In genomic region chr21:14753069-14753465, GRCh38 we compare ENCODE assay signal across 18 cellular contexts.
DNase-seq lines count a peak whose midpoint lies in the region; ATAC-seq, FAIRE-seq and TF ChIP-seq lines count a peak whose summit lies in the region.
"Had no signal": no experiment of that assay in that cellular context is flagged by ENCODE, and none has a peak within 500 bp of the region (broad histone marks: within the 10 kb centered on the region; RNA-seq: fewer than 3 reads in every experiment).

No MANE protein-coding gene starts in this region.

- no peak for TF ChIP-seq RAD21 in Ishikawa (IDR thresholded peaks at IDR 0.05; ENCODE audit: low read depth)

- peaks cover 10% of the 10 kb centered on the region for H3K4me1 ChIP-seq in BLaER1

- H3K4me3 ChIP-seq in BLaER1 (no peak overlapping the region), foreskin fibroblast (ENCODE audit: low read depth in 1 of 2, low read length in 2 of 2) (no peak overlapping the region)

- H3K36me3 ChIP-seq in BLaER1: no peaks in the 10 kb centered on the region

- H3K27me3 ChIP-seq in BLaER1: no peaks in the 10 kb centered on the region

- no peak for TF ChIP-seq CTCF in foreskin fibroblast (IDR thresholded peaks at IDR 0.05; ENCODE audit: low read depth, low read length)

- no peaks in the 10 kb centered on the region for H3K9me3 ChIP-seq in BLaER1

- peak; percentile 65 for DNase-seq in OCI-M1 (lab: John Stamatoyannopoulos, UW)
- DNase-seq in left colon: no peak
- DNase-seq in foreskin fibroblast: no peak
- DNase-seq in urothelium cell line (ENCODE audit: low spot score): no peak
- DNase-seq in NCI-H1930 (lab: John Stamatoyannopoulos, UW): no peak
- DNase-seq: 8988T; AML-193; C1 segment of cervical spinal cord; CD4-positive, alpha-beta T cell; DMS79 treated with DMSO at 0.1 percent for 48 hours; GDM1; IMR-90 had no signal

- TF ChIP-seq EP300 in Ishikawa (IDR thresholded peaks at IDR 0.05; ENCODE audit: borderline replicate concordance): no peak

- H3K4me2 ChIP-seq in BLaER1: 0 out of 2 replicates have a peak overlapping the region, but pooled peaks have one; percentile 21

- intact Hi-C loops in left colon (cut with DNase I, micrococcal nuclease): no loop called here

- FAIRE-seq in urothelium cell line (lab: Jason Lieb, UNC): no peak
- FAIRE-seq: GM12892, GM19239, H54 had no signal

- ATAC-seq in left colon: peak; percentile 86
- ATAC-seq: HCT116 had no signal

- no peaks in the 10 kb centered on the region for H4K20me1 ChIP-seq in BLaER1

- no peak overlapping the region for H3K9ac ChIP-seq in BLaER1

- H3K27ac ChIP-seq in BLaER1: no peak overlapping the region

TF ChIP-seq in Ishikawa, 13 proteins besides CTCF, POLR2A, EP300 and RAD21:
- TF ChIP-seq TEAD4 (IDR thresholded peaks at IDR 0.05) (0 out of 2 replicates have a peak, but pooled peaks have one; percentile 36), USF1 (IDR thresholded peaks at IDR 0.05) (no peak)
